Comparison of ENCODE assay signal across 8 cellular contexts in genomic region chrY:13751289-13752071, GRCh38. TPM values are rescaled to one million over a fixed set of nuclear protein-coding genes. Genes with fewer than 3 reads are reported as not detected.
DNase-seq lines count a peak whose midpoint lies in the region; ATAC-seq and TF ChIP-seq lines count a peak whose summit lies in the region.

No MANE protein-coding gene starts in this region.

- no peaks in the 10 kb centered on the region for H3K9me3 Mint-ChIP-seq in activated T-cell treated with anti-CD3 and anti-CD28 coated beads, Interleukin-2, amount 50 U/mL, for 24 hours

- H3K27ac Mint-ChIP-seq in activated T-cell treated with anti-CD3 and anti-CD28 coated beads, Interleukin-2, amount 50 U/mL, for 24 hours = no peak overlapping the region
- H3K27ac Mint-ChIP-seq in T-helper 17 cell = peak overlapping the region; percentile 91

- H3K9me3 ChIP-seq in T-helper 17 cell (ENCODE audit: control insufficient read depth, low read length, poor library complexity, severe bottlenecking) = no peaks in the 10 kb centered on the region
- H3K9me3 ChIP-seq in cardiac muscle cell (ENCODE audit: low read depth) = no peaks in the 10 kb centered on the region
- H3K9me3 ChIP-seq in tibial artery = no peaks in the 10 kb centered on the region

- TF ChIP-seq CTCF in cardiac muscle cell (IDR thresholded peaks at IDR 0.05; ENCODE audit: low read depth, low read length) (peak; percentile 5), tibial artery (IDR thresholded peaks at IDR 0.05) (no peak), coronary artery (IDR thresholded peaks at IDR 0.05) (no peak)

- H3K4me1 Mint-ChIP-seq in activated T-cell treated with anti-CD3 and anti-CD28 coated beads, Interleukin-2, amount 50 U/mL, for 24 hours (ENCODE audit: low read depth) = no peaks in the 10 kb centered on the region
- H3K4me1 Mint-ChIP-seq in T-helper 17 cell = peaks cover 8% of the 10 kb centered on the region

- peak; percentile 17 for DNase-seq in activated T-cell treated with anti-CD3 and anti-CD28 coated beads for 48 hours (ENCODE audit: low read depth)
- no peak for DNase-seq in activated T-cell treated with anti-CD3 and anti-CD28 coated beads, Interleukin-2, amount 50 U/mL, for 24 hours
- peak; percentile 17 to 39 (median 31) for DNase-seq in T-helper 17 cell
- DNase-seq in cardiac muscle cell (ENCODE audit: low read depth in 1 of 2, low spot score in 1 of 2) = no peak
- DNase-seq in tibial artery = no peak
- no peak for DNase-seq in coronary artery (ENCODE audit: low spot score)
- no peak for DNase-seq in T-helper 9 cell

- no peaks in the 10 kb centered on the region for H3K4me1 ChIP-seq in cardiac muscle cell (ENCODE audit: low read depth)
- peaks cover 0 to 15% (median 0%) of the 10 kb centered on the region in 4 donors for H3K4me1 ChIP-seq in tibial artery

- H3K36me3 ChIP-seq in cardiac muscle cell = no peaks in the 10 kb centered on the region
- no peaks in the 10 kb centered on the region for H3K36me3 ChIP-seq in tibial artery

- ATAC-seq in T-helper 17 cell (peak; percentile 87), GM19463 (IDR thresholded peaks at IDR 0.05; ENCODE audit: unreplicated experiment) (no peak)

- H3K27ac ChIP-seq in cardiac muscle cell = no peak overlapping the region
- no peak overlapping the region for H3K27ac ChIP-seq in tibial artery
- H3K27ac ChIP-seq in coronary artery = no peak overlapping the region

- H3K4me3 ChIP-seq in cardiac muscle cell (no peak overlapping the region), tibial artery (peak overlapping the region; percentile 42 to 54), coronary artery (no peak overlapping the region)

- intact Hi-C loops in tibial artery (cut with DNase I; ENCODE audit: low total_unique reads) = no loop called here

- H3K27me3 Mint-ChIP-seq in activated T-cell treated with anti-CD3 and anti-CD28 coated beads, Interleukin-2, amount 50 U/mL, for 24 hours = no peaks in the 10 kb centered on the region
- H3K27me3 Mint-ChIP-seq in T-helper 17 cell = no peaks in the 10 kb centered on the region

- H3K36me3 Mint-ChIP-seq in activated T-cell treated with anti-CD3 and anti-CD28 coated beads, Interleukin-2, amount 50 U/mL, for 24 hours (ENCODE audit: low read depth) = no peaks in the 10 kb centered on the region
- H3K36me3 Mint-ChIP-seq in T-helper 17 cell (ENCODE audit: low read depth) = no peaks in the 10 kb centered on the region

- H3K27me3 ChIP-seq in cardiac muscle cell (no peaks in the 10 kb centered on the region), tibial artery (no peaks in the 10 kb centered on the region)

- H3K4me3 Mint-ChIP-seq in activated T-cell treated with anti-CD3 and anti-CD28 coated beads, Interleukin-2, amount 50 U/mL, for 24 hours = no peak overlapping the region
- peak overlapping the region; percentile 93 for H3K4me3 Mint-ChIP-seq in T-helper 17 cell

RNA-seq across cellular contexts. Expression of gene TMSB4Y, which starts 47.8 kb away (rescaled TPM):
- 1 to 10 TPM; 3.2 to 5.9 TPM for total RNA-seq in T-helper 17 cell
- total RNA-seq in cardiac muscle cell = not detected in 2 replicates
- not detected in 2 replicates for polyA plus RNA-seq in cardiac muscle cell

Comparison
In these comparisons a context has a peak if more than half of its experiments do, and no peak if none do; other contexts are left out.
1. DNase-seq: peak in activated T-cell treated with anti-CD3 and anti-CD28 coated beads for 48 hours (single experiment) and T-helper 17 cell (3 of 3); none in activated T-cell treated with anti-CD3 and anti-CD28 coated beads, Interleukin-2, amount 50 U/mL, for 24 hours (single experiment), cardiac muscle cell (0 of 2), tibial artery (0 of 2), coronary artery (single experiment) and T-helper 9 cell (single experiment).
2. H3K4me3 ChIP-seq: peak in tibial artery (2 of 2); none in cardiac muscle cell (single experiment) and coronary artery (single experiment).